ENCODE assay signal across 1 cellular context in the genomic region with DNA sequence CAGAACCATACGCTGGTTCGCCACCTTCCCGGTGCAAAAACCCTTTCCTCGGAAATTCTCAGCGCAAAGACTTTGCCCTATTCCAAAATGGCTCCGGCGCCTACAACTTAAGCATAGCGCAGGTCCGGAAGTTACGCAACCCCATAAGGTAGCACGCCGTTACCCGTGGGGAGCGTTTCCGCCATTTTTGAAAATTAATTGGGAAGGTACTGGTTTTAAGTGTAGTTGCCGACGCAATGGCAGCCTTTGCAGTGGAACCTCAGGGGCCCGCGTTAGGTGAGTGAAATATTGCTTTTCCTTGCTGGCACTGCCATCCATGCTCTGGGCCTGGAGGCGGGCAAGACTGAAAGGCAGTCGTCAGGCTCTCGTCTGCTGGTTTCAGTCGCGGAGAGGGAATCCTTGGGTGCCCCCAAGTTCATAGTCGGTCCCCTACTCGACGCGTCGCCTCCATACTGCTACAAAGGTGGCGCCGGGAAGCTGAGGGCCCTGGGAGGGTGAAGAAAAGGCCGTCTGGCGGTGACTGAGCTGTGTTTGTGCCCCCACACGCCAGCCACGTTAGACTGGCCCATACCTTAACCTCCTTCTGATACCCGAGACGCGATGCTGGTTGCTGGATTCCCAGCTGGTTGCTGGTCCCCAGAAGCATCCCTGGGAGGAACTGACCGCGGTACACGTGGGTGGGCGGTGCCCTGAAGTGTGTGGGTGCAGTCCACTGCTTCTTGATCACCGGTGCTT.
TF ChIP-seq lines count a peak whose summit lies in the region.

A gene with protein sequence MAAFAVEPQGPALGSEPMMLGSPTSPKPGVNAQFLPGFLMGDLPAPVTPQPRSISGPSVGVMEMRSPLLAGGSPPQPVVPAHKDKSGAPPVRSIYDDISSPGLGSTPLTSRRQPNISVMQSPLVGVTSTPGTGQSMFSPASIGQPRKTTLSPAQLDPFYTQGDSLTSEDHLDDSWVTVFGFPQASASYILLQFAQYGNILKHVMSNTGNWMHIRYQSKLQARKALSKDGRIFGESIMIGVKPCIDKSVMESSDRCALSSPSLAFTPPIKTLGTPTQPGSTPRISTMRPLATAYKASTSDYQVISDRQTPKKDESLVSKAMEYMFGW (plus strand): TSS at position 222 of the 735 bp plus-strand sequence. CDS start 15 bp downstream, at position 237.

TF ChIP-seq in K562, 482 proteins besides CTCF, POLR2A, EP300 and RAD21 (continued from another document and continues in another):
- TF ChIP-seq, protein P1, sequence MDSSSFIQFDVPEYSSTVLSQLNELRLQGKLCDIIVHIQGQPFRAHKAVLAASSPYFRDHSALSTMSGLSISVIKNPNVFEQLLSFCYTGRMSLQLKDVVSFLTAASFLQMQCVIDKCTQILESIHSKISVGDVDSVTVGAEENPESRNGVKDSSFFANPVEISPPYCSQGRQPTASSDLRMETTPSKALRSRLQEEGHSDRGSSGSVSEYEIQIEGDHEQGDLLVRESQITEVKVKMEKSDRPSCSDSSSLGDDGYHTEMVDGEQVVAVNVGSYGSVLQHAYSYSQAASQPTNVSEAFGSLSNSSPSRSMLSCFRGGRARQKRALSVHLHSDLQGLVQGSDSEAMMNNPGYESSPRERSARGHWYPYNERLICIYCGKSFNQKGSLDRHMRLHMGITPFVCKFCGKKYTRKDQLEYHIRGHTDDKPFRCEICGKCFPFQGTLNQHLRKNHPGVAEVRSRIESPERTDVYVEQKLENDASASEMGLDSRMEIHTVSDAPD (CRISPR knock-in tag; IDR thresholded peaks at IDR 0.05): no peak
- TF ChIP-seq PTBP1 (IDR thresholded peaks at IDR 0.05; ENCODE audit: low read depth, low read length) (no peak), SREBF2 (CRISPR knock-in tag; IDR thresholded peaks at IDR 0.05) (no peak), SPI1 (IDR thresholded peaks at IDR 0.05; ENCODE audit: borderline replicate concordance, low read depth, low read length) (peak; percentile 98), ZNF239 (CRISPR knock-in tag; IDR thresholded peaks at IDR 0.05) (0 out of 2 replicates have a peak, but pooled peaks have one; percentile 9), RUNX1 (IDR thresholded peaks at IDR 0.05; ENCODE audit: low read depth) (no peak), ZNF589 (CRISPR knock-in tag; IDR thresholded peaks at IDR 0.05; ENCODE audit: low read depth) (no peak), BCOR (IDR thresholded peaks at IDR 0.05) (no peak), BRCA1 (IDR thresholded peaks at IDR 0.05) (no peak), BRCA1 (CRISPR knock-in tag; IDR thresholded peaks at IDR 0.05) (no peak), POLR2AphosphoS5 (IDR thresholded peaks at IDR 0.05; ENCODE audit: control insufficient read depth, insufficient read depth, low read depth, low read length) (peak; percentile 68), SREBF1 (IDR thresholded peaks at IDR 0.05; ENCODE audit: borderline replicate concordance, low read depth, low read length) (no peak), ESRRA (IDR thresholded peaks at IDR 0.05; ENCODE audit: borderline replicate concordance, low read depth) (peak; percentile 56; the same call in 1 of the 2 replicates), ZNF140 (CRISPR knock-in tag; IDR thresholded peaks at IDR 0.05) (no peak), ZNF695 (CRISPR knock-in tag; IDR thresholded peaks at IDR 0.05) (no peak), STAT5A (IDR thresholded peaks at IDR 0.05; ENCODE audit: borderline replicate concordance, low read length) (0 out of 2 replicates have a peak, but pooled peaks have one; percentile 34), ZNF431 (CRISPR knock-in tag; IDR thresholded peaks at IDR 0.05) (no peak), ETV1 (tag; conservative IDR thresholded peaks at IDR 0.05; ENCODE audit: low read depth) (peak; percentile 64), NFE2L1 (tag; IDR thresholded peaks at IDR 0.05; ENCODE audit: borderline replicate concordance, low read depth) (no peak), ZC3H11A (IDR thresholded peaks at IDR 0.05; ENCODE audit: low read depth, low read length) (no peak), SUPT5H (IDR thresholded peaks at IDR 0.05) (peak; percentile 91), NONO (IDR thresholded peaks at IDR 0.05; ENCODE audit: low read depth in 2 of 2, low read length in 1 of 2) (no peak), SMARCA4 (IDR thresholded peaks at IDR 0.05) (no peak), NCOA6 (IDR thresholded peaks at IDR 0.05) (no peak), ZNF586 (CRISPR knock-in tag; conservative IDR thresholded peaks at IDR 0.05) (no peak), LCOR (CRISPR knock-in tag; IDR thresholded peaks at IDR 0.05) (peak; percentile 94), PTRF (tag; IDR thresholded peaks at IDR 0.05) (no peak), ILK (tag; IDR thresholded peaks at IDR 0.05; ENCODE audit: borderline replicate concordance, low read depth) (no peak), EWSR1 (IDR thresholded peaks at IDR 0.05; ENCODE audit: borderline replicate concordance, low read depth, partially characterized antibody) (no peak), RBM25 (IDR thresholded peaks at IDR 0.05; ENCODE audit: low read depth, low read length, severe bottlenecking) (no peak), ETV6 (IDR thresholded peaks at IDR 0.05; ENCODE audit: borderline replicate concordance in 1 of 2, low read depth in 2 of 2, low read length in 1 of 2) (no peak; a peak in 1 of 4 replicates), ETV6 (CRISPR knock-in tag; IDR thresholded peaks at IDR 0.05; ENCODE audit: borderline replicate concordance) (peak; percentile 90), ZNF696 (CRISPR knock-in tag; conservative IDR thresholded peaks at IDR 0.05) (no peak), KAT7 (CRISPR knock-in tag; IDR thresholded peaks at IDR 0.05; ENCODE audit: borderline replicate concordance) (peak; percentile 83; the same call in 1 of the 2 replicates), SRSF9 (IDR thresholded peaks at IDR 0.05; ENCODE audit: borderline replicate concordance, low read depth, low read length) (no peak), ZNF444 (CRISPR knock-in tag; IDR thresholded peaks at IDR 0.05) (no peak), ARID1B (IDR thresholded peaks at IDR 0.05) (no peak; the same call in 1 of the 2 replicates), RFX5 (IDR thresholded peaks at IDR 0.05; ENCODE audit: low read depth, low read length) (0 out of 2 replicates have a peak, but pooled peaks have one; percentile 56)
- TF ChIP-seq, protein P2, sequence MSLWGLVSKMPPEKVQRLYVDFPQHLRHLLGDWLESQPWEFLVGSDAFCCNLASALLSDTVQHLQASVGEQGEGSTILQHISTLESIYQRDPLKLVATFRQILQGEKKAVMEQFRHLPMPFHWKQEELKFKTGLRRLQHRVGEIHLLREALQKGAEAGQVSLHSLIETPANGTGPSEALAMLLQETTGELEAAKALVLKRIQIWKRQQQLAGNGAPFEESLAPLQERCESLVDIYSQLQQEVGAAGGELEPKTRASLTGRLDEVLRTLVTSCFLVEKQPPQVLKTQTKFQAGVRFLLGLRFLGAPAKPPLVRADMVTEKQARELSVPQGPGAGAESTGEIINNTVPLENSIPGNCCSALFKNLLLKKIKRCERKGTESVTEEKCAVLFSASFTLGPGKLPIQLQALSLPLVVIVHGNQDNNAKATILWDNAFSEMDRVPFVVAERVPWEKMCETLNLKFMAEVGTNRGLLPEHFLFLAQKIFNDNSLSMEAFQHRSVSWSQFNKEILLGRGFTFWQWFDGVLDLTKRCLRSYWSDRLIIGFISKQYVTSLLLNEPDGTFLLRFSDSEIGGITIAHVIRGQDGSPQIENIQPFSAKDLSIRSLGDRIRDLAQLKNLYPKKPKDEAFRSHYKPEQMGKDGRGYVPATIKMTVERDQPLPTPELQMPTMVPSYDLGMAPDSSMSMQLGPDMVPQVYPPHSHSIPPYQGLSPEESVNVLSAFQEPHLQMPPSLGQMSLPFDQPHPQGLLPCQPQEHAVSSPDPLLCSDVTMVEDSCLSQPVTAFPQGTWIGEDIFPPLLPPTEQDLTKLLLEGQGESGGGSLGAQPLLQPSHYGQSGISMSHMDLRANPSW (CRISPR knock-in tag; IDR thresholded peaks at IDR 0.05): 0 out of 2 replicates have a peak, but pooled peaks have one; percentile 73
- TF ChIP-seq, protein P3, sequence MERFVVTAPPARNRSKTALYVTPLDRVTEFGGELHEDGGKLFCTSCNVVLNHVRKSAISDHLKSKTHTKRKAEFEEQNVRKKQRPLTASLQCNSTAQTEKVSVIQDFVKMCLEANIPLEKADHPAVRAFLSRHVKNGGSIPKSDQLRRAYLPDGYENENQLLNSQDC (CRISPR knock-in tag; IDR thresholded peaks at IDR 0.05): no peak
- TF ChIP-seq, protein P4, sequence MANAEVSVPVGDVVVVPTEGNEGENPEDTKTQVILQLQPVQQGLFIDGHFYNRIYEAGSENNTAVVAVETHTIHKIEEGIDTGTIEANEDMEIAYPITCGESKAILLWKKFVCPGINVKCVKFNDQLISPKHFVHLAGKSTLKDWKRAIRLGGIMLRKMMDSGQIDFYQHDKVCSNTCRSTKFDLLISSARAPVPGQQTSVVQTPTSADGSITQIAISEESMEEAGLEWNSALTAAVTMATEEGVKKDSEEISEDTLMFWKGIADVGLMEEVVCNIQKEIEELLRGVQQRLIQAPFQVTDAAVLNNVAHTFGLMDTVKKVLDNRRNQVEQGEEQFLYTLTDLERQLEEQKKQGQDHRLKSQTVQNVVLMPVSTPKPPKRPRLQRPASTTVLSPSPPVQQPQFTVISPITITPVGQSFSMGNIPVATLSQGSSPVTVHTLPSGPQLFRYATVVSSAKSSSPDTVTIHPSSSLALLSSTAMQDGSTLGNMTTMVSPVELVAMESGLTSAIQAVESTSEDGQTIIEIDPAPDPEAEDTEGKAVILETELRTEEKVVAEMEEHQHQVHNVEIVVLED (CRISPR knock-in tag; IDR thresholded peaks at IDR 0.05): peak; percentile 59
- TF ChIP-seq, protein P5, sequence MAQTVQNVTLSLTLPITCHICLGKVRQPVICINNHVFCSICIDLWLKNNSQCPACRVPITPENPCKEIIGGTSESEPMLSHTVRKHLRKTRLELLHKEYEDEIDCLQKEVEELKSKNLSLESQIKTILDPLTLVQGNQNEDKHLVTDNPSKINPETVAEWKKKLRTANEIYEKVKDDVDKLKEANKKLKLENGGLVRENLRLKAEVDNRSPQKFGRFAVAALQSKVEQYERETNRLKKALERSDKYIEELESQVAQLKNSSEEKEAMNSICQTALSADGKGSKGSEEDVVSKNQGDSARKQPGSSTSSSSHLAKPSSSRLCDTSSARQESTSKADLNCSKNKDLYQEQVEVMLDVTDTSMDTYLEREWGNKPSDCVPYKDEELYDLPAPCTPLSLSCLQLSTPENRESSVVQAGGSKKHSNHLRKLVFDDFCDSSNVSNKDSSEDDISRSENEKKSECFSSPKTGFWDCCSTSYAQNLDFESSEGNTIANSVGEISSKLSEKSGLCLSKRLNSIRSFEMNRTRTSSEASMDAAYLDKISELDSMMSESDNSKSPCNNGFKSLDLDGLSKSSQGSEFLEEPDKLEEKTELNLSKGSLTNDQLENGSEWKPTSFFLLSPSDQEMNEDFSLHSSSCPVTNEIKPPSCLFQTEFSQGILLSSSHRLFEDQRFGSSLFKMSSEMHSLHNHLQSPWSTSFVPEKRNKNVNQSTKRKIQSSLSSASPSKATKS (CRISPR knock-in tag; IDR thresholded peaks at IDR 0.05): no peak
- TF ChIP-seq, protein P6, sequence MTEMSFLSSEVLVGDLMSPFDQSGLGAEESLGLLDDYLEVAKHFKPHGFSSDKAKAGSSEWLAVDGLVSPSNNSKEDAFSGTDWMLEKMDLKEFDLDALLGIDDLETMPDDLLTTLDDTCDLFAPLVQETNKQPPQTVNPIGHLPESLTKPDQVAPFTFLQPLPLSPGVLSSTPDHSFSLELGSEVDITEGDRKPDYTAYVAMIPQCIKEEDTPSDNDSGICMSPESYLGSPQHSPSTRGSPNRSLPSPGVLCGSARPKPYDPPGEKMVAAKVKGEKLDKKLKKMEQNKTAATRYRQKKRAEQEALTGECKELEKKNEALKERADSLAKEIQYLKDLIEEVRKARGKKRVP (CRISPR knock-in tag; IDR thresholded peaks at IDR 0.05): peak; percentile 78
- TF ChIP-seq, protein P7, sequence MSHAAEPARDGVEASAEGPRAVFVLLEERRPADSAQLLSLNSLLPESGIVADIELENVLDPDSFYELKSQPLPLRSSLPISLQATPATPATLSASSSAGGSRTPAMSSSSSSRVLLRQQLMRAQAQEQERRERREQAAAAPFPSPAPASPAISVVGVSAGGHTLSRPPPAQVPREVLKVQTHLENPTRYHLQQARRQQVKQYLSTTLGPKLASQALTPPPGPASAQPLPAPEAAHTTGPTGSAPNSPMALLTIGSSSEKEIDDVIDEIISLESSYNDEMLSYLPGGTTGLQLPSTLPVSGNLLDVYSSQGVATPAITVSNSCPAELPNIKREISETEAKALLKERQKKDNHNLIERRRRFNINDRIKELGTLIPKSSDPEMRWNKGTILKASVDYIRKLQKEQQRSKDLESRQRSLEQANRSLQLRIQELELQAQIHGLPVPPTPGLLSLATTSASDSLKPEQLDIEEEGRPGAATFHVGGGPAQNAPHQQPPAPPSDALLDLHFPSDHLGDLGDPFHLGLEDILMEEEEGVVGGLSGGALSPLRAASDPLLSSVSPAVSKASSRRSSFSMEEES (CRISPR knock-in tag; IDR thresholded peaks at IDR 0.05): no peak
- TF ChIP-seq, protein P8, sequence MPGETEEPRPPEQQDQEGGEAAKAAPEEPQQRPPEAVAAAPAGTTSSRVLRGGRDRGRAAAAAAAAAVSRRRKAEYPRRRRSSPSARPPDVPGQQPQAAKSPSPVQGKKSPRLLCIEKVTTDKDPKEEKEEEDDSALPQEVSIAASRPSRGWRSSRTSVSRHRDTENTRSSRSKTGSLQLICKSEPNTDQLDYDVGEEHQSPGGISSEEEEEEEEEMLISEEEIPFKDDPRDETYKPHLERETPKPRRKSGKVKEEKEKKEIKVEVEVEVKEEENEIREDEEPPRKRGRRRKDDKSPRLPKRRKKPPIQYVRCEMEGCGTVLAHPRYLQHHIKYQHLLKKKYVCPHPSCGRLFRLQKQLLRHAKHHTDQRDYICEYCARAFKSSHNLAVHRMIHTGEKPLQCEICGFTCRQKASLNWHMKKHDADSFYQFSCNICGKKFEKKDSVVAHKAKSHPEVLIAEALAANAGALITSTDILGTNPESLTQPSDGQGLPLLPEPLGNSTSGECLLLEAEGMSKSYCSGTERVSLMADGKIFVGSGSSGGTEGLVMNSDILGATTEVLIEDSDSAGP (CRISPR knock-in tag; IDR thresholded peaks at IDR 0.05): no peak
- TF ChIP-seq, protein P9, sequence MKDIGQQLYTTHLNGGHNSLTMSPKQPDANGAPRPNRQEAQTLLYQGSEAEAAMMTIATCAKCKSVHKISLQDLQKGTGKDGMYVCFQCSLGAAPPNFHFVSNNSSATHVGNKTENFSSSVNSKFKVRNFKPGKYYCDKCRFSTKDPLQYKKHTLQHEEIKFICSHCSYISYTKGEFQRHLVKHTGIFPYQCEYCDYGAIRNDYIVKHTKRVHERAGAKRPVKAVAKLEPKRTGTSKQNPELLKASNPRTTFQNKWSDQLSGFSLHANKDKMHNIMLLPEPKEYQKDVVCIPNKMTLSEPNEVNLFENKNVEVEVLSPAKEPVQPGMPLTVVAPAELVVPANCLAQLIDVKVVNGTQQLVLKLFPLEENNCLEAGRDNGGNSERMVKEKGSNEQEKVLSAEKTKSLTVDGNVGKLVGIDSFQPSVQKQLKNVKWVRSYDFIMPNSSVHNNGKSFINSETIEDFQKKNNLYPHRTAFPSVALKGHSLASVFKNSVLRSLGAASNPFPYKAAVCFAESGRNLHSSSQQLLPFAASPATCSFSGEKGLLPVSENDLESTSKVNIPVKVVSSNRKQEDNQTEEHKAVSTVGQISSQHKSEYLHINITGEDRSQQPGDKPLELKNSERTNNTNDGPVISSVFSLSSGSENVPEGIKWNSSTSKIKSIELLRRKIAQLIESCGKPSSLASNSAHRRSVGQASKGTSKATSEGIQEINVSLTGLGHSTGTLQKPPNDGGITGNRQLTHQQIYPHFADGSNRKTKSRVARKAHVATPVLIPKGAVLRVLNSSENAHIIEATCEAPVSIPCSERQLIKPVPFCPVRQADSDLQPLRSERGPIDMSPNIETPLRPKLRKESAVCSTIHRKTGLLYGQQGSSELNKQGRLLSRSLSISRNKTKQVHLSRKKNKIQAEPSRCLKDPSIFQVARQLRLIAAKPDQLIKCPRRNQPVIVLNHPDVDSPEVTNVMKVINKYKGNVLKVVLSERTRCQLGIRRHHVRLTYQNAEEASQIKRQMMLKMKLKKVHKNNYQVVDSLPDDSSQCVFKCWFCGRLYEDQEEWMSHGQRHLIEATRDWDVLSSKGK (CRISPR knock-in tag; IDR thresholded peaks at IDR 0.05): no peak
